In the genomic region with DNA sequence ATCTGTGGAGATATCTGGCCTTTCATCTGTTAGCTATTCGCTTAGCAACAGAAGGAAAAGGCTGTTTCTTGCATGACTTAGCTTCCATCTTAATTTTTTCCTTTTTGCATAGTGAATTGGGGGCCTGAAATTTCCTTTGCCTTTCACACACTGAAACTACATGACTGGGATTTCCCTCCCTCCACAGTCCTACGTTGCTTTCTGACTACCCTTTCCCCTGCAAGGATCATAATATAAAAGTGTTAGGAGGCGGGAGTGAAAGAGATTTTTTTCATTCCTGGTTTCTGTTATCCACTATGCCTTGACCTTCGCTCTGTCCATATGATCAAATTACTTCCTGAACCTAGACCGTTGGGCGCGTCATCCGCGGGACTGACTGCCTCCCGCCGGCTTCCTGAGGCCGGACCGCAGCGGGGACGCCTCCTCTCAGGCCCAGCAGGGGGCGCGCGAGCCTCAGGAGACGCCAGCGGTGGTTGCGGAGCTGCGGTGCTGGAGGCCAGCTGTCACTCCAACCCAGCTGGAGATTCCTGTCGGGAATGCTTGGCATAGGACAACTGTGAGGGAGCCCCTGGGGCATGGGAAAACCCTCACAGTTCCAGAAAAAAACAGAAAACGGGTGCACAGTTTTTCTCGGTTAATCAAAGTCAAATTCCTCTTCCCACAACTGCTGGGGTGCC, we compare ENCODE assay signal across 8 cellular contexts. TPM values are rescaled to one million over a fixed set of nuclear protein-coding genes. Genes with fewer than 3 reads are reported as not detected.
DNase-seq lines count a peak whose midpoint lies in the region; ATAC-seq and TF ChIP-seq lines count a peak whose summit lies in the region.

No MANE protein-coding gene starts in this region.

- H3K36me3 ChIP-seq in gastroesophageal sphincter: no peaks in the 10 kb centered on the region

- no peak overlapping the region for H3K27ac ChIP-seq in gastroesophageal sphincter

- H3K27me3 ChIP-seq in gastroesophageal sphincter: no peaks in the 10 kb centered on the region

- TF ChIP-seq CTCF in gastroesophageal sphincter (IDR thresholded peaks at IDR 0.05): peak; percentile 94 to 97 (median 96)

- TF ChIP-seq EP300 in gastroesophageal sphincter (IDR thresholded peaks at IDR 0.05): no peak

- TF ChIP-seq POLR2A in gastroesophageal sphincter (IDR thresholded peaks at IDR 0.05): no peak

- 6 to 46% methylated on average over 4 to 22 of the region's 25 CpGs for WGBS in gastroesophageal sphincter (ENCODE audit: low coverage in 1 of 2), 2 donors

- ATAC-seq in GM21529 (IDR thresholded peaks at IDR 0.05; ENCODE audit: unreplicated experiment): peak; percentile 98
- ATAC-seq in gastroesophageal sphincter: peak; percentile 91

- H3K9me3 ChIP-seq in gastroesophageal sphincter: no peaks in the 10 kb centered on the region

- peaks cover 0 to 11% (median 0%) of the 10 kb centered on the region in 3 donors for H3K4me1 ChIP-seq in gastroesophageal sphincter

- peak overlapping the region; percentile 21 for H3K4me3 ChIP-seq in Jurkat, Clone E6-1 (ENCODE audit: low read length)
- H3K4me3 ChIP-seq in gastroesophageal sphincter: no peak overlapping the region

- peak; percentile 62 for DNase-seq in DMS153 (lab: John Stamatoyannopoulos, UW)
- peak; percentile 17 for DNase-seq in Jurkat, Clone E6-1 (ENCODE audit: low read depth, low spot score)
- peak; percentile 49 to 70 for DNase-seq in SHP77 (lab: John Stamatoyannopoulos, UW)
- peak; percentile 4 to 44 (median 28) for DNase-seq in activated naive CD4-positive, alpha-beta T cell (lab: John Stamatoyannopoulos, UW)
- peak in 51 of 56 donors; percentile 7 to 85 (median 60) for DNase-seq in nucleus accumbens (lab: John Stamatoyannopoulos, UW)
- peak; percentile 88 for DNase-seq in superior temporal gyrus (ENCODE audit: extremely low spot score)

RNA-seq across cellular contexts. Expression of gene MEP1A, which starts 55.6 kb away (rescaled TPM):
- polyA plus RNA-seq in Jurkat, Clone E6-1 (2012; ENCODE audit: insufficient read depth, insufficient read length): not detected
- total RNA-seq in gastroesophageal sphincter: not detected

Comparison
In these comparisons a context has a peak if more than half of its experiments do, and no peak if none do; other contexts are left out.
1. DNase-seq: peak in every context shown above with its lines; median percentile 88 in superior temporal gyrus; 62 in DMS153; 60 in nucleus accumbens; 60 in SHP77; 28 in activated naive CD4-positive, alpha-beta T cell; 17 in Jurkat, Clone E6-1.